Comparison of ENCODE assay signal across 8 cellular contexts in genomic region chr5:53560506-53561191, GRCh38. TPM values are rescaled to one million over a fixed set of nuclear protein-coding genes. Genes with fewer than 3 reads are reported as not detected.
DNase-seq lines count a peak whose midpoint lies in the region; ATAC-seq and TF ChIP-seq lines count a peak whose summit lies in the region.

Gene NDUFS4, plus strand, starts transcription at chr5:53560639. Its CDS starts 24 bp downstream, at chr5:53560663.

- H3K27me3 Mint-ChIP-seq in H9 (ENCODE audit: low read depth): no peaks in the 10 kb centered on the region

- no peak for TF ChIP-seq CTCF in H9 (conservative IDR thresholded peaks at IDR 0.05)
- no peak for TF ChIP-seq CTCF in MM.1S (IDR thresholded peaks at IDR 0.05; ENCODE audit: low read length)
- TF ChIP-seq CTCF in gastroesophageal sphincter (IDR thresholded peaks at IDR 0.05): peak in 2 of 4 experiments; percentile 9 to 26
- no peak for TF ChIP-seq CTCF in neutrophil (IDR thresholded peaks at IDR 0.05)

- H3K79me2 ChIP-seq in H9 (ENCODE audit: insufficient read depth, low read length) (peaks cover 5% of the 10 kb centered on the region; the same call in 1 of the 2 replicates), MM.1S (ENCODE audit: low read length) (peaks cover 51% of the 10 kb centered on the region)

- no peak within 1 kb of the TSS for H3T11ph ChIP-seq in H9 (ENCODE audit: low read length)

- H3K9me2 ChIP-seq in MM.1S (replicated peaks; ENCODE audit: insufficient read depth, low read length): no peaks in the 10 kb centered on the region

- H3K9me3 ChIP-seq in ES-I3 (ENCODE audit: control insufficient read depth, insufficient read depth, low read length): no peaks in the 10 kb centered on the region
- H3K9me3 ChIP-seq in H9 (ENCODE audit: control insufficient read depth, low read depth, low read length): no peaks in the 10 kb centered on the region
- H3K9me3 ChIP-seq in MM.1S (replicated peaks; ENCODE audit: insufficient read depth, low read length): no peaks in the 10 kb centered on the region
- H3K9me3 ChIP-seq in SJSA1 (replicated peaks): no peaks in the 10 kb centered on the region
- no peaks in the 10 kb centered on the region for H3K9me3 ChIP-seq in gastroesophageal sphincter
- H3K9me3 ChIP-seq in neutrophil: no peaks in the 10 kb centered on the region

- TF ChIP-seq POLR2A in gastroesophageal sphincter (IDR thresholded peaks at IDR 0.05): peak in 1 of 2 donors; percentile 39

- H3K4ac ChIP-seq in H9 (ENCODE audit: low read depth, low read length): no peak within 1 kb of the TSS

- H3K27me3 ChIP-seq in H9 (ENCODE audit: insufficient read depth, low read length): no peaks in the 10 kb centered on the region
- no peaks in the 10 kb centered on the region for H3K27me3 ChIP-seq in MM.1S (replicated peaks; ENCODE audit: insufficient read depth, low read length)
- no peaks in the 10 kb centered on the region for H3K27me3 ChIP-seq in SJSA1 (replicated peaks)
- peaks cover 5% of the 10 kb centered on the region for H3K27me3 ChIP-seq in gastroesophageal sphincter
- H3K27me3 ChIP-seq in neutrophil: peaks cover 32% of the 10 kb centered on the region

- H4K20me1 ChIP-seq in H9 (ENCODE audit: control insufficient read depth, insufficient read depth, insufficient read length): no peaks in the 10 kb centered on the region
- H4K20me1 ChIP-seq in MM.1S (ENCODE audit: insufficient read depth, low read length): no peaks in the 10 kb centered on the region

- H2BK12ac ChIP-seq in H9 (ENCODE audit: insufficient read length, low read depth, low read length): no peak within 1 kb of the TSS

- peaks cover 12 to 14% of the 10 kb centered on the region in 2 experiments for H3K9me3 Mint-ChIP-seq in H9

- H3K4me1 Mint-ChIP-seq in H9: peaks cover 11 to 14% of the 10 kb centered on the region in 2 experiments

- no peak within 1 kb of the TSS for H3K18ac ChIP-seq in H9 (ENCODE audit: insufficient read length, low read depth, low read length)

- H4K8ac ChIP-seq in H9 (replicated peaks; ENCODE audit: insufficient read length, low read depth, low read length): no peak within 1 kb of the TSS

- no peak within 1 kb of the TSS for H3K23ac ChIP-seq in H9 (ENCODE audit: insufficient read length, low read depth, low read length)

- H3K27ac Mint-ChIP-seq in H9: peak within 1 kb of the TSS; percentile 96 to 99 (median 98)

- WGBS in H9 (ENCODE audit: extremely low coverage, insufficient read length, low lambda C conversion rate): no CpG with 5 or more reads among the region's 30 CpGs
- WGBS in gastroesophageal sphincter (ENCODE audit: low coverage in 1 of 2), 2 donors: 0 to 1% methylated on average over 11 to 15 of the region's 30 CpGs

- H3K36me3 Mint-ChIP-seq in H9 (ENCODE audit: insufficient read depth in 1 of 3, low read depth in 3 of 3): peaks cover 8 to 23% (median 11%) of the 10 kb centered on the region in 3 experiments

- H2BK120ac ChIP-seq in H9 (ENCODE audit: low read depth, low read length, poor library complexity, severe bottlenecking): no peak within 1 kb of the TSS

- DNase-seq in H9 (peak; percentile 81), MM.1S (peak; percentile 84), SJSA1 (ENCODE audit: low read depth in 1 of 2, low spot score in 2 of 2) (peak; percentile 85 to 88), substantia nigra (lab: John Stamatoyannopoulos, UW) (peak; percentile 19 to 92 (median 73))
- DNase-seq in activated naive CD4-positive, alpha-beta T cell treated with Interleukin-2 at 50 U/mL for 16 hours: peak; percentile 82

- no peak within 1 kb of the TSS for H4K5ac ChIP-seq in H9 (ENCODE audit: insufficient read length, low read depth, low read length)

- H3K56ac ChIP-seq in H9 (ENCODE audit: insufficient read length, low read depth, low read length): no peak within 1 kb of the TSS

- no peaks in the 10 kb centered on the region for H3K36me3 ChIP-seq in ES-I3 (ENCODE audit: insufficient read depth, low read length)
- H3K36me3 ChIP-seq in MM.1S (replicated peaks; ENCODE audit: insufficient read depth, low read length): no peaks in the 10 kb centered on the region
- no peaks in the 10 kb centered on the region for H3K36me3 ChIP-seq in SJSA1
- H3K36me3 ChIP-seq in gastroesophageal sphincter: no peaks in the 10 kb centered on the region
- no peaks in the 10 kb centered on the region for H3K36me3 ChIP-seq in neutrophil

- H2BK5ac ChIP-seq in H9 (ENCODE audit: insufficient read length, low read length): no peak within 1 kb of the TSS

- H2AFZ ChIP-seq in H9 (ENCODE audit: low read length) (peak within 1 kb of the TSS; percentile 99), MM.1S (ENCODE audit: low read length) (peak within 1 kb of the TSS; percentile 86)

- H2BK20ac ChIP-seq in H9 (ENCODE audit: low read depth, low read length, poor library complexity, severe bottlenecking): no peak within 1 kb of the TSS

- H3K23me2 ChIP-seq in H9 (ENCODE audit: insufficient read length, low read depth, low read length, poor library complexity, severe bottlenecking): no peaks in the 10 kb centered on the region

- peaks cover 9% of the 10 kb centered on the region for H3K79me1 ChIP-seq in H9 (ENCODE audit: insufficient read depth, low read depth, low read length, poor library complexity, severe bottlenecking)

- no peak for TF ChIP-seq EP300 in gastroesophageal sphincter (IDR thresholded peaks at IDR 0.05)

- H3K9ac ChIP-seq in ES-I3 (ENCODE audit: low read depth, low read length) (peak within 1 kb of the TSS; percentile 95), H9 (ENCODE audit: extremely low read depth, insufficient read length, low read length) (peak within 1 kb of the TSS; percentile 85), MM.1S (ENCODE audit: low read length) (peak within 1 kb of the TSS; percentile 86)

- H2BK15ac ChIP-seq in H9 (ENCODE audit: low read depth, low read length): no peak within 1 kb of the TSS

- peaks cover 6% of the 10 kb centered on the region; the same call in 1 of the 2 replicates for H3F3A ChIP-seq in MM.1S (ENCODE audit: insufficient read depth, low read length)

- H3K4me1 ChIP-seq in ES-I3 (ENCODE audit: insufficient read depth, low read length): no peaks in the 10 kb centered on the region
- H3K4me1 ChIP-seq in H9 (ENCODE audit: insufficient read depth, low read length): no peaks in the 10 kb centered on the region
- H3K4me1 ChIP-seq in MM.1S (ENCODE audit: low read length): peaks cover 6% of the 10 kb centered on the region
- H3K4me1 ChIP-seq in SJSA1 (replicated peaks): 0 out of 2 replicates have a peak, but pooled peaks cover 6% of the 10 kb centered on the region
- peaks cover 10 to 49% (median 13%) of the 10 kb centered on the region in 3 donors for H3K4me1 ChIP-seq in gastroesophageal sphincter
- H3K4me1 ChIP-seq in neutrophil (ENCODE audit: control insufficient read depth in 1 of 2, insufficient read depth in 1 of 2, low read depth in 1 of 2, low read length in 1 of 2): peaks cover 0 to 7% of the 10 kb centered on the region in 2 experiments

- peak within 1 kb of the TSS; percentile 89 for H3K4me3 ChIP-seq in MM.1S (ENCODE audit: low read length)
- H3K4me3 ChIP-seq in SJSA1: peak within 1 kb of the TSS; percentile 59
- peak within 1 kb of the TSS; percentile 88 to 99 for H3K4me3 ChIP-seq in gastroesophageal sphincter
- peak within 1 kb of the TSS; percentile 65 to 68 for H3K4me3 ChIP-seq in neutrophil (ENCODE audit: low read depth in 1 of 2, low read length in 1 of 2)

- peak within 1 kb of the TSS; percentile 97 to 100 for H3K4me3 Mint-ChIP-seq in H9

- peak within 1 kb of the TSS; percentile 37 for H3K4me2 ChIP-seq in H9 (ENCODE audit: insufficient read depth, insufficient read length, low read length)
- peak within 1 kb of the TSS; percentile 73 for H3K4me2 ChIP-seq in MM.1S (ENCODE audit: low read depth, low read length)

- H3K27ac ChIP-seq in H9 (ENCODE audit: insufficient read length, low read depth, low read length): no peak within 1 kb of the TSS
- peak within 1 kb of the TSS; percentile 80 for H3K27ac ChIP-seq in MM.1S (ENCODE audit: low read length)
- peak within 1 kb of the TSS; percentile 50 for H3K27ac ChIP-seq in SJSA1
- peak within 1 kb of the TSS; percentile 78 to 90 (median 86) for H3K27ac ChIP-seq in gastroesophageal sphincter
- H3K27ac ChIP-seq in neutrophil: peak within 1 kb of the TSS; percentile 37
- H3K27ac ChIP-seq in substantia nigra (ENCODE audit: low read depth, low read length, poor library complexity, severe bottlenecking): peak within 1 kb of the TSS; percentile 84

- peak; percentile 92 for ATAC-seq in gastroesophageal sphincter

- H3K14ac ChIP-seq in H9 (ENCODE audit: insufficient read depth, low read length): peak within 1 kb of the TSS; percentile 82; the same call in 1 of the 2 replicates

- H2AK5ac ChIP-seq in H9 (ENCODE audit: insufficient read length, low read length): no peak within 1 kb of the TSS

- H4K91ac ChIP-seq in H9 (ENCODE audit: insufficient read length, low read depth, low read length): no peak within 1 kb of the TSS

RNA-seq across cellular contexts. Expression of gene NDUFS4, which starts in this region (rescaled TPM):
- 92.9 and 95.9 TPM in 2 replicates for total RNA-seq in H9 (2021)
- total RNA-seq in SJSA1 (2014; rRNA removed; shearing (Covaris generic)): 182 and 208 TPM in 2 replicates
- total RNA-seq in gastroesophageal sphincter: 100 to 1,000 TPM in 3 of 4 donors, 10 to 100 TPM in 1; 72.7 to 150 (median 123) TPM
